ENCODE assay signal across 17 cellular contexts in the genomic region with DNA sequence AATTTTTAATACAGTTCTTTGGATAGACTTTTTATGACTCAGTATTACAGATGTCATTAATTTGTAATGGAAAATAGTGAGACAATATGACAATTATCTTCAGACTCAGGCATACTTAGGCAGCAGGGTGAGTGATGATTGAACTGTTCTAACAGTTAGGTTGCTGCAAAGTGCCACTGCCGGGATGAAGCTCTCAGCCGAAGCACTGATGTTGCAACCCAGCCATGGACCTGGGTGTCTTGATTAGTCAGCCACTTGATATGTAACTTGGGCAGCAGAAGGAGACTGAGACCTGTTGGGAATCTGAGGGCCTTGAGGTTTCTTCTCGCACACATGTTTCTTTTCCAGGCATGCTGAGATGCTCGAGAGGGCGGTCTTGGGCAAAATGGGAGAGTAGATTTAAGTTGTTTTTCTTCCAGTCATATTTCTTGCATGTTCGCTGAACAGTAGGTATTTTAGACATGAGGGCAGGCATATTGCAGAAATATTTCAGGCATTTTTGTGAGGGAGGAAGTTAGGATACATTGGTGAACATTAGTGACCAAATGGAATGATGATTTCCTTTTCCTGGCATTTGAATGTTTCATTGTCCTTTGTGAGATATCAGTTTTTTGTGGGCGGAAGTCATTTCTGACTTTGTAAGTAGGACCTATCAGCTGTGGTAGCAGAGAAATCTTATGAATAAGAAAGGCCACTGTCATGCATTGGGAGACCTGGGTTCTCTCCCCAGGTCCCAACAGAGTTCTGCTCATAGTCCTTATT. TPM values are rescaled to one million over a fixed set of nuclear protein-coding genes. Genes with fewer than 3 reads are reported as not detected.
DNase-seq lines count a peak whose midpoint lies in the region; ATAC-seq and TF ChIP-seq lines count a peak whose summit lies in the region.
"Had no signal": no experiment of that assay in that cellular context is flagged by ENCODE, and none has a peak within 500 bp of the region (broad histone marks: within the 10 kb centered on the region; RNA-seq: fewer than 3 reads in every experiment).

No MANE protein-coding gene starts in this region.

- H3K4me1 ChIP-seq in right atrium auricular region = peaks cover 0 to 8% of the 10 kb centered on the region in 2 donors
- H3K4me1 ChIP-seq in adipocyte (ENCODE audit: control insufficient read depth, insufficient read depth, low read length) = peaks cover 9% of the 10 kb centered on the region
- peaks cover 4 to 5% of the 10 kb centered on the region in 2 donors for H3K4me1 ChIP-seq in thyroid gland

- H3K9me3 ChIP-seq in right atrium auricular region (no peaks in the 10 kb centered on the region), adipocyte (ENCODE audit: control insufficient read depth, low read length) (peaks cover 5% of the 10 kb centered on the region), thyroid gland (no peaks in the 10 kb centered on the region)
- H3K9me3 ChIP-seq: upper lobe of left lung had no signal

- no peak overlapping the region for H3K4me3 ChIP-seq in right atrium auricular region
- H3K4me3 ChIP-seq in adipocyte (ENCODE audit: low read length) = no peak overlapping the region
- H3K4me3 ChIP-seq in thyroid gland (replicated peaks in 1 of 3) = no peak overlapping the region
- H3K4me3 ChIP-seq: PC-9, upper lobe of left lung had no signal

- ATAC-seq in left ventricle myocardium superior (peak; percentile 33), HG02642 (IDR thresholded peaks at IDR 0.05; ENCODE audit: poor library complexity, unreplicated experiment) (no peak)
- ATAC-seq: T-helper 17 cell had no signal

- no peak overlapping the region for H3K4me3 Mint-ChIP-seq in glutamatergic neuron (ENCODE audit: unreplicated experiment)
- H3K4me3 Mint-ChIP-seq: endodermal cell, T-helper 17 cell had no signal

- H3K9me3 Mint-ChIP-seq in glutamatergic neuron (ENCODE audit: unreplicated experiment) = no peaks in the 10 kb centered on the region
- H3K9me3 Mint-ChIP-seq: activated T-helper 2 cell treated with anti-CD3 and anti-CD28 coated beads, Interferon-gamma antibody, Interleukin-2, Interleukin-4, amounts not matched to agents 10 μg/mL and 5 μg/mL and 100 μg/mL, durations not matched to agents 14 hours and 24 hours and 36 hours; brain; endodermal cell had no signal

- H3K27ac ChIP-seq in right atrium auricular region = no peak overlapping the region
- H3K27ac ChIP-seq in thyroid gland = no peak overlapping the region
- H3K27ac ChIP-seq: PC-9 had no signal

- 78 to 87% methylated on average over 7 of the region's 7 CpGs for WGBS in thyroid gland, 2 donors

- H3K27ac Mint-ChIP-seq in glutamatergic neuron (ENCODE audit: unreplicated experiment) = peak overlapping the region; percentile 1
- H3K27ac Mint-ChIP-seq: activated T-helper 2 cell treated with anti-CD3 and anti-CD28 coated beads, Interferon-gamma antibody, Interleukin-2, Interleukin-4, amounts not matched to agents 10 μg/mL and 5 μg/mL and 100 μg/mL, durations not matched to agents 14 hours and 24 hours and 36 hours; endodermal cell; progenitor cell of endocrine pancreas; T-helper 17 cell had no signal

- intact Hi-C loops in left ventricle myocardium superior (cut with micrococcal nuclease) (no loop called here), thyroid gland (cut with DNase I) (no loop called here)

- DNase-seq in left ventricle myocardium superior = no peak
- no peak for DNase-seq in right atrium auricular region (ENCODE audit: low spot score)
- peak; percentile 37 for DNase-seq in adipocyte (ENCODE audit: low read depth)
- no peak for DNase-seq in glutamatergic neuron
- no peak for DNase-seq in cerebellar cortex (ENCODE audit: low spot score)
- no peak for DNase-seq in thyroid gland
- DNase-seq in DMS 273 treated with DMSO at 0.1 percent for 48 hours (lab: John Stamatoyannopoulos, UW) = no peak
- DNase-seq: endodermal cell; NCI-H446; PC-9; stimulated activated CD8-positive, alpha-beta memory T cell treated with anti-CD3 and anti-CD28 coated beads, Interleukin-4, amount 100 ng/mL, for 48 hours; T-helper 17 cell had no signal

- peaks cover 22% of the 10 kb centered on the region for H3K4me1 Mint-ChIP-seq in glutamatergic neuron (ENCODE audit: low read depth, unreplicated experiment)

- H3K36me3 ChIP-seq in right atrium auricular region (no peaks in the 10 kb centered on the region), adipocyte (ENCODE audit: control insufficient read depth, insufficient read depth, low read length, severe bottlenecking) (no peaks in the 10 kb centered on the region), thyroid gland (no peaks in the 10 kb centered on the region)
- H3K36me3 ChIP-seq: upper lobe of left lung had no signal

- no peak overlapping the region for H3K9ac ChIP-seq in adipocyte (ENCODE audit: low read length)

- TF ChIP-seq POLR2A in thyroid gland (IDR thresholded peaks at IDR 0.05) = no peak

- H3K36me3 Mint-ChIP-seq in glutamatergic neuron (ENCODE audit: unreplicated experiment) = no peaks in the 10 kb centered on the region

- no peaks in the 10 kb centered on the region for H3K27me3 ChIP-seq in right atrium auricular region
- no peaks in the 10 kb centered on the region for H3K27me3 ChIP-seq in adipocyte (replicated peaks; ENCODE audit: control insufficient read depth, insufficient read depth, low read length)
- no peaks in the 10 kb centered on the region for H3K27me3 ChIP-seq in thyroid gland
- H3K27me3 ChIP-seq: upper lobe of left lung had no signal

- TF ChIP-seq CTCF in right atrium auricular region (IDR thresholded peaks at IDR 0.05) (no peak), glutamatergic neuron (IDR thresholded peaks at IDR 0.05; ENCODE audit: partially characterized antibody, unreplicated experiment) (no peak), thyroid gland (IDR thresholded peaks at IDR 0.05) (no peak)

- no peaks in the 10 kb centered on the region for H3K27me3 Mint-ChIP-seq in glutamatergic neuron (ENCODE audit: unreplicated experiment)
- H3K27me3 Mint-ChIP-seq: brain, progenitor cell of endocrine pancreas, T-helper 17 cell had no signal

RNA-seq across cellular contexts. Expression of a gene that starts 52.4 kb away (rescaled TPM):
- 2.2 TPM for total RNA-seq in left ventricle myocardium superior
- 1 to 10 TPM; 1.1 to 2.0 TPM for total RNA-seq in right atrium auricular region
- total RNA-seq in glutamatergic neuron (ENCODE audit: unreplicated experiment) = 7.9 TPM
- total RNA-seq in thyroid gland = 1 to 10 TPM; 6.3 to 8.3 (median 7.4) TPM

RNA-seq across cellular contexts. Expression of a gene that starts 53.5 kb away (rescaled TPM):
- total RNA-seq in left ventricle myocardium superior (27.7 TPM), right atrium auricular region (10 to 100 TPM; 12.4 to 15.4 TPM), glutamatergic neuron (ENCODE audit: unreplicated experiment) (15.1 TPM), thyroid gland (10 to 100 TPM; 19.3 to 27.8 (median 24.1) TPM)
